1 cellular context compared by ENCODE assay signal in genomic region chr22:20703414-20703806, GRCh38.
TF ChIP-seq lines count a peak whose summit lies in the region.
"Not testable (repeated sequence)": the region's sequence is repeated elsewhere in the genome, so short reads cannot be mapped to it uniquely, and the experiment has no call there.

No MANE protein-coding gene starts in this region.

TF ChIP-seq in K562, 482 proteins besides CTCF, POLR2A, EP300 and RAD21 (continued from another document):
- TF ChIP-seq AFF4 (CRISPR knock-in tag; IDR thresholded peaks at IDR 0.05) (0 out of 2 replicates have a peak, but pooled peaks have one; percentile 35), NR2C2 (CRISPR knock-in tag; IDR thresholded peaks at IDR 0.05) (0 out of 2 replicates have a peak, but pooled peaks have one; percentile 23)
- not testable (repeated sequence) for TF ChIP-seq NR2C2 (tag; IDR thresholded peaks at IDR 0.05)
